Comparison of ENCODE assay signal across 14 cellular contexts in the genomic region with DNA sequence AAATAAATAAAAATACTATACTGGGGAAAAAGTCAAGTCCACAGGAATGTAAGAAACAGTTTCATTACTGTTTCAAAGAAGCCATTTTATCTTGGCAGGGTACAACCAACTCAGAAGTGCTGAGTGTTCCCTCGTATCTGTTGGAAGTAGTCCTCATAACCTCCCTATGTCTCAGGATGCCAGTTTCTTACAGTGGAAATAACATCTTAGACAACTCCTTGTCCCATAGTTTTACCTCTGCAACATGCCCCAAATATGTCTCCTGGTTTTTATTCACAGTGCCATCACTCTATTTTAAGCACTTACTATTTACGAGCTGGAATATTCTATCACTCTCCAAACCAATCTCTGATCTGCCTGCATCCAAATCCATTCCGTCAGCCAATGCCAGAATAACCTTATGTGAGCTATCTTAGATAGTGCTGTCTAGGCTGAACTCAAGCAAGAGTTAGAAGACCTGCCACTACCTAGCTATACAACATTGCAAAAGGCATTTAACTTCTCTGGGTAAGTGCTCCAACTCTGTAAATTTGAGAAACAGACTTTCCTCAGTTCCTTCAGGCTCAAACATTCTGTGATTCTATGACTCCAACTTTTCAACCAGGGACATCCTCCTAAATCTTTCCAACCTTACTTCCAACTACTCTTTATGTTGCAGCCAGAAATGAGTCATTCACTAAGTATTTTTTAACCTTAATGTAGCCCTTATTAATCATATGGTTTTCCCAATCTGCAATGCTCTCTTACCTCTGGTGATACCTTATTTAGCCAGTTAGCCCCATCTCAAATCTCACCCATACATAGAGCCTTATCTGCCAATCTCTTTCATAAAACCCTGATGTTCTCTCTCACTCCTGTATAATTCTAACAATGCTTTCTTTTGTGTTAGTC.
DNase-seq lines count a peak whose midpoint lies in the region; FAIRE-seq and TF ChIP-seq lines count a peak whose summit lies in the region.
"Had no signal": no experiment of that assay in that cellular context is flagged by ENCODE, and none has a peak within 500 bp of the region (broad histone marks: within the 10 kb centered on the region; RNA-seq: fewer than 3 reads in every experiment).

No MANE protein-coding gene starts in this region.

- H3K27me3 ChIP-seq in Karpas-422 (ENCODE audit: low read length) (no peaks in the 10 kb centered on the region), mammary epithelial cell (ENCODE audit: insufficient read depth, low read length) (no peaks in the 10 kb centered on the region), keratinocyte (ENCODE audit: control insufficient read depth, extremely low read depth, insufficient read depth, low read length) (no peaks in the 10 kb centered on the region)
- H3K27me3 ChIP-seq: BLaER1, brain microvascular endothelial cell, spleen had no signal

- no peak overlapping the region for H3K4me3 ChIP-seq in Karpas-422 (ENCODE audit: low read length)
- no peak overlapping the region for H3K4me3 ChIP-seq in mammary epithelial cell (replicated peaks in 1 of 3; ENCODE audit: insufficient read depth in 1 of 3, low read depth in 2 of 3, low read length in 3 of 3)
- H3K4me3 ChIP-seq in keratinocyte (ENCODE audit: control insufficient read depth in 2 of 3, extremely low read depth in 1 of 3, insufficient read depth in 2 of 3, low read depth in 1 of 3, low read length in 3 of 3) = peak overlapping the region in 1 of 3 experiments; percentile 43
- H3K4me3 ChIP-seq: BLaER1, spleen had no signal

- peaks cover 38% of the 10 kb centered on the region for H3K36me3 ChIP-seq in Karpas-422 (ENCODE audit: insufficient read depth, low read length)
- peaks cover 26% of the 10 kb centered on the region for H3K36me3 ChIP-seq in mammary epithelial cell (ENCODE audit: insufficient read depth, low read length)
- H3K36me3 ChIP-seq in keratinocyte (ENCODE audit: control insufficient read depth in 2 of 2, extremely low read depth in 1 of 2, insufficient read depth in 2 of 2, low read length in 2 of 2) = peaks cover 7 to 8% of the 10 kb centered on the region in 2 experiments

- H3K4me2 ChIP-seq in Karpas-422 (ENCODE audit: low read depth, low read length, poor library complexity, severe bottlenecking) (no peak overlapping the region), mammary epithelial cell (ENCODE audit: insufficient read depth, low read depth, low read length) (peak overlapping the region; percentile 68), keratinocyte (ENCODE audit: control insufficient read depth, extremely low read depth, insufficient read depth, low read depth, low read length) (peak overlapping the region; percentile 65)
- H3K4me2 ChIP-seq: BLaER1 had no signal

- BruUV-seq in mammary epithelial cell (replicated peaks; lab: Mats Ljungman, UMichigan) = no TSS peak

- peaks cover 2% of the 10 kb centered on the region for H3K9me1 ChIP-seq in keratinocyte (ENCODE audit: control insufficient read depth, extremely low read depth, insufficient read depth, low read length)

- H3K79me2 ChIP-seq in Karpas-422 (ENCODE audit: low read length) (peaks cover 84% of the 10 kb centered on the region), mammary epithelial cell (ENCODE audit: insufficient read depth, low read length) (peaks cover 91% of the 10 kb centered on the region), keratinocyte (ENCODE audit: control insufficient read depth, insufficient read depth, low read length) (peaks cover 73% of the 10 kb centered on the region)

- H3K27ac ChIP-seq in Karpas-422 (ENCODE audit: low read length) = peak overlapping the region; percentile 13; the same call in 1 of the 2 replicates
- peak overlapping the region; percentile 71 for H3K27ac ChIP-seq in mammary epithelial cell (ENCODE audit: insufficient read depth, low read depth, low read length)
- H3K27ac ChIP-seq in keratinocyte (ENCODE audit: control insufficient read depth, insufficient read depth, low read length) = peak overlapping the region; percentile 53
- H3K27ac ChIP-seq: BLaER1, brain microvascular endothelial cell, spleen had no signal

- in situ Hi-C loops in ACHN (cut with HindIII; ENCODE audit: low pct_ligation_motif_present, low pct_unique_long_range_greater_than_20kb, low sequenced_read_pairs) (no loop called here), mammary epithelial cell (cut with MboI; ENCODE audit: low sequenced_read_pairs in 2 of 2) (loop anchor here in 1 of 2 donors (10.0 kb wide), 1 partner anchor 79 kb away; no protein-coding TSS in a partner anchor)

- intact Hi-C loops in mammary epithelial cell (cut with micrococcal nuclease) = loop anchor here (1.0 to 2.0 kb wide), 3 partner anchors 67 to 185 kb away; partner anchors contain the start of gene RTN4

- H4K20me1 ChIP-seq in Karpas-422 (ENCODE audit: insufficient read depth, low read depth, low read length) = no peaks in the 10 kb centered on the region
- H4K20me1 ChIP-seq in mammary epithelial cell (ENCODE audit: insufficient read depth, low read length) = peaks cover 3% of the 10 kb centered on the region
- peaks cover 11% of the 10 kb centered on the region for H4K20me1 ChIP-seq in keratinocyte (ENCODE audit: control insufficient read depth, extremely low read depth, insufficient read depth, low read length)

- H3K9me3 ChIP-seq in Karpas-422 (ENCODE audit: low read length) (no peaks in the 10 kb centered on the region), mammary epithelial cell (replicated peaks; ENCODE audit: insufficient read depth, low read length) (no peaks in the 10 kb centered on the region), keratinocyte (ENCODE audit: control insufficient read depth, low read depth, low read length) (no peaks in the 10 kb centered on the region)
- H3K9me3 ChIP-seq: BLaER1, spleen had no signal

- H2AFZ ChIP-seq in Karpas-422 (ENCODE audit: low read length) (no peak overlapping the region), mammary epithelial cell (ENCODE audit: low read depth, low read length) (no peak overlapping the region), keratinocyte (ENCODE audit: control insufficient read depth, low read length) (no peak overlapping the region)

- no peak for TF ChIP-seq CTCF in mammary epithelial cell (conservative IDR thresholded peaks at IDR 0.05 in 1 of 2, IDR thresholded peaks at IDR 0.05 in 1 of 2; ENCODE audit: extremely low read depth in 1 of 2, insufficient read depth in 1 of 2, low read depth in 1 of 2, low read length in 2 of 2)
- TF ChIP-seq CTCF in keratinocyte (optimal IDR thresholded peaks at IDR 0.05 in 1 of 3, IDR thresholded peaks at IDR 0.05 in 1 of 3, conservative IDR thresholded peaks at IDR 0.05 in 1 of 3; ENCODE audit: extremely low read depth in 1 of 3, insufficient read depth in 2 of 3, low read length in 3 of 3) = no peak

- H3K9ac ChIP-seq in Karpas-422 (ENCODE audit: low read length) (no peak overlapping the region), mammary epithelial cell (ENCODE audit: insufficient read depth, low read length) (no peak overlapping the region), keratinocyte (ENCODE audit: control insufficient read depth, extremely low read depth, insufficient read depth, low read length) (peak overlapping the region; percentile 3)
- H3K9ac ChIP-seq: BLaER1 had no signal

- CTCF ChIA-PET in mammary epithelial cell (lab: Charles Lee; ENCODE audit: low non-redundant PET) = interaction anchor here (0.6 kb wide), 1 partner anchor 32 kb away, joined by 3 read pairs; no protein-coding TSS in a partner anchor

- WGBS in mammary epithelial cell (ENCODE audit: low coverage, missing lambda C conversion rate) = 3% methylated on average over 3 of the region's 3 CpGs

- DNase-seq in ACHN = peak; percentile 28
- no peak for DNase-seq in Karpas-422
- DNase-seq in mammary epithelial cell = peak; percentile 83
- no peak for DNase-seq in keratinocyte (ENCODE audit: low read depth, low spot score)
- DNase-seq in iPS-NIHi7 (ENCODE audit: extremely low spot score) = no peak
- DNase-seq in NOMO-1 treated with dmso at 0.1 percent for 144 hours (lab: John Stamatoyannopoulos, UW; ENCODE audit: unreplicated experiment) = no peak
- no peak for DNase-seq in activated T-cell treated with anti-CD3 and anti-CD28 coated beads for 4 hours
- DNase-seq in DMS153 treated with DMSO at 0.1 percent for 48 hours (lab: John Stamatoyannopoulos, UW; ENCODE audit: unreplicated experiment) = no peak
- DNase-seq: activated CD8-positive, alpha-beta memory T cell treated with anti-CD3 and anti-CD28 coated beads, Interleukin-2, amount 10 ng/mL, durations not matched to agents 7 days and 5 days; brain microvascular endothelial cell; spleen; stimulated activated CD8-positive, alpha-beta memory T cell treated with anti-CD3 and anti-CD28 coated beads, Interleukin-4, amount 100 ng/mL, for 48 hours had no signal

- FAIRE-seq in keratinocyte (lab: Jason Lieb, UNC) = peak; percentile 88
- FAIRE-seq: GM19239 had no signal

- H3K9me2 ChIP-seq in Karpas-422 (replicated peaks; ENCODE audit: insufficient read depth, low read length) = no peaks in the 10 kb centered on the region

- dilution Hi-C loops in mammary epithelial cell (cut with HindIII; ENCODE audit: low sequenced_read_pairs) (no loop called here), keratinocyte (cut with MboI; ENCODE audit: extremely low pct_ligation_motif_present, low sequenced_read_pairs) (no loop called here)

- H3K4me1 ChIP-seq in Karpas-422 (ENCODE audit: low read length) (peaks cover 17% of the 10 kb centered on the region), mammary epithelial cell (ENCODE audit: insufficient read depth, low read length) (peaks cover 53% of the 10 kb centered on the region), keratinocyte (ENCODE audit: control insufficient read depth, extremely low read depth, insufficient read depth, low read length) (peaks cover 58% of the 10 kb centered on the region)

Comparison
In these comparisons a context has a peak if more than half of its experiments do, and no peak if none do; other contexts are left out.
1. DNase-seq: peak in ACHN (single experiment) and mammary epithelial cell (single experiment); none in Karpas-422 (single experiment), keratinocyte (single experiment), iPS-NIHi7 (single experiment), NOMO-1 treated with dmso at 0.1 percent for 144 hours (single experiment), activated T-cell treated with anti-CD3 and anti-CD28 coated beads for 4 hours (single experiment) and DMS153 treated with DMSO at 0.1 percent for 48 hours (single experiment).
2. H3K27ac ChIP-seq: peak in every context shown above with its lines; median percentile 71 in mammary epithelial cell; 53 in keratinocyte; 13 in Karpas-422.